In genomic region chrX:16867947-16868346, GRCh38 we compare ENCODE assay signal across 12 cellular contexts. TPM values are rescaled to one million over a fixed set of nuclear protein-coding genes. Genes with fewer than 3 reads are reported as not detected.
A peak's percentile ranks its signal among the peaks of the same experiment; 100 is the strongest.
DNase-seq lines count a peak whose midpoint lies in the region; ATAC-seq, FAIRE-seq and TF ChIP-seq lines count a peak whose summit lies in the region.
"Had no signal": no experiment of that assay in that cellular context is flagged by ENCODE, and none has a peak within 500 bp of the region (broad histone marks: within the 10 kb centered on the region; RNA-seq: fewer than 3 reads in every experiment).

No MANE protein-coding gene starts in this region.

- H3K27me3 ChIP-seq in GM23338 (ENCODE audit: insufficient read depth), result no peaks in the 10 kb centered on the region
- H3K27me3 ChIP-seq in iPS-18a (ENCODE audit: control insufficient read depth, insufficient read depth, low read length), result no peaks in the 10 kb centered on the region

- CTCF ChIA-PET in A549 (lab: Yijun Ruan, JAX), result interaction anchor here (1.1 to 2.0 kb wide), 3 partner anchors 14 to 179 kb away, joined by 3 to 9 read pairs (median 5); no protein-coding TSS in a partner anchor
- CTCF ChIA-PET in activated CD8-positive, alpha-beta T cell treated with anti-CD3 and anti-CD28 coated beads for 36 hours (lab: Charles Lee), result interaction anchor here (0.6 to 0.9 kb wide), 2 partner anchors 10 to 38 kb away, joined by 4 read pairs; no protein-coding TSS in a partner anchor

- peaks cover 11% of the 10 kb centered on the region; the same call in 1 of the 2 replicates for H3K36me3 ChIP-seq in GM23338 (ENCODE audit: insufficient read depth)
- H3K36me3 ChIP-seq in iPS-18a (ENCODE audit: control insufficient read depth, low read depth, low read length), result peaks cover 33% of the 10 kb centered on the region
- H3K36me3 ChIP-seq in mucosa of descending colon (ENCODE audit: low read depth), result no peaks in the 10 kb centered on the region
- H3K36me3 ChIP-seq: pancreas had no signal

- H3K27me3 Mint-ChIP-seq in GM23338 (ENCODE audit: insufficient read depth, low read depth, poor library complexity), result peaks cover 4% of the 10 kb centered on the region
- H3K27me3 Mint-ChIP-seq in activated CD8-positive, alpha-beta T cell treated with anti-CD3 and anti-CD28 coated beads for 36 hours, result no peaks in the 10 kb centered on the region

- no peak for FAIRE-seq in A549 (lab: Jason Lieb, UNC)
- FAIRE-seq: D721Med, pancreas had no signal

- TF ChIP-seq RAD21 in A549 (conservative IDR thresholded peaks at IDR 0.05 in 1 of 2, IDR thresholded peaks at IDR 0.05 in 1 of 2), result no peak

- H4K20me1 ChIP-seq in GM23338 (replicated peaks; ENCODE audit: insufficient read depth), result peaks cover 27% of the 10 kb centered on the region

- WGBS in A549 (ENCODE audit: missing lambda C conversion rate), result 91% methylated on average over 6 of the region's 6 CpGs

- TF ChIP-seq EP300 in A549 (IDR thresholded peaks at IDR 0.05), result no peak

- H3K27ac Mint-ChIP-seq in GM23338, result no peak overlapping the region
- peak overlapping the region; percentile 59 for H3K27ac Mint-ChIP-seq in activated CD8-positive, alpha-beta T cell treated with anti-CD3 and anti-CD28 coated beads for 36 hours

- peaks cover 26% of the 10 kb centered on the region for H3K4me1 Mint-ChIP-seq in GM23338
- peaks cover 28% of the 10 kb centered on the region for H3K4me1 Mint-ChIP-seq in activated CD8-positive, alpha-beta T cell treated with anti-CD3 and anti-CD28 coated beads for 36 hours (ENCODE audit: low read depth)

- H3K36me3 Mint-ChIP-seq in GM23338 (ENCODE audit: low read depth), result peaks cover 44% of the 10 kb centered on the region
- peaks cover 33% of the 10 kb centered on the region for H3K36me3 Mint-ChIP-seq in activated CD8-positive, alpha-beta T cell treated with anti-CD3 and anti-CD28 coated beads for 36 hours (ENCODE audit: low read depth)

- H3K4me3 ChIP-seq in A549 (peak overlapping the region; percentile 81; the same call in 1 of the 3 replicates), GM23338 (peak overlapping the region; percentile 79; the same call in 1 of the 2 replicates), iPS-18a (ENCODE audit: low read length) (peak overlapping the region; percentile 98), mucosa of descending colon (no peak overlapping the region)

- peaks cover 66% of the 10 kb centered on the region for H3K79me2 ChIP-seq in GM23338 (replicated peaks; ENCODE audit: insufficient read depth)

- POLR2A ChIA-PET in A549 (lab: Yijun Ruan, JAX), result no interaction called here
- POLR2A ChIA-PET in activated CD8-positive, alpha-beta T cell treated with anti-CD3 and anti-CD28 coated beads for 36 hours (lab: Charles Lee), result interaction anchor here (0.7 to 1.1 kb wide), 3 partner anchors 11 to 28 kb away, joined by 3 to 4 read pairs (median 3); no protein-coding TSS in a partner anchor

- no peaks in the 10 kb centered on the region for H3K9me2 ChIP-seq in GM23338 (ENCODE audit: insufficient read depth)

- peaks cover 20% of the 10 kb centered on the region for H3K4me1 ChIP-seq in A549
- H3K4me1 ChIP-seq in GM23338 (ENCODE audit: insufficient read depth), result peaks cover 11% of the 10 kb centered on the region
- peaks cover 21% of the 10 kb centered on the region for H3K4me1 ChIP-seq in iPS-18a (ENCODE audit: control insufficient read depth, low read depth, low read length)
- H3K4me1 ChIP-seq in mucosa of descending colon (ENCODE audit: low read depth), result peaks cover 9% of the 10 kb centered on the region

- H3K4me3 Mint-ChIP-seq in GM23338, result peak overlapping the region; percentile 89
- H3K4me3 Mint-ChIP-seq in activated CD8-positive, alpha-beta T cell treated with anti-CD3 and anti-CD28 coated beads for 36 hours, result peak overlapping the region; percentile 96

- no peak for TF ChIP-seq POLR2A in A549 (IDR thresholded peaks at IDR 0.05; ENCODE audit: low read length)

- DNase-seq in A549 (ENCODE audit: low read depth in 1 of 2, low spot score in 1 of 2) (no peak), GM23338 (ENCODE audit: low spot score) (no peak), NCI-H526 (lab: John Stamatoyannopoulos, UW) (no peak), NCI-H2171 treated with DMSO at 0.1 percent for 48 hours (lab: John Stamatoyannopoulos, UW) (no peak), mucosa of descending colon (no peak)
- DNase-seq in activated CD8-positive, alpha-beta T cell treated with anti-CD3 and anti-CD28 coated beads for 36 hours, result no peak
- DNase-seq: dorsolateral prefrontal cortex, pancreas, SHP77 had no signal

- H3K4me2 ChIP-seq in A549 (peak overlapping the region; percentile 92), GM23338 (peak overlapping the region; percentile 87; the same call in 1 of the 2 replicates)

- ATAC-seq in A549, result no peak
- no peak for ATAC-seq in GM23338
- ATAC-seq in activated CD8-positive, alpha-beta T cell treated with anti-CD3 and anti-CD28 coated beads for 36 hours, result no peak
- ATAC-seq in GM19035 (IDR thresholded peaks at IDR 0.05; ENCODE audit: unreplicated experiment), result no peak
- ATAC-seq in mucosa of descending colon, result no peak
- ATAC-seq: pancreas had no signal

- no peak overlapping the region for H2AFZ ChIP-seq in GM23338

- H3K9ac ChIP-seq in iPS-18a (ENCODE audit: low read length), result no peak overlapping the region

- H3K27ac ChIP-seq in A549, result no peak overlapping the region
- H3K27ac ChIP-seq in GM23338 (ENCODE audit: low read depth), result no peak overlapping the region
- H3K27ac ChIP-seq in iPS-18a (ENCODE audit: low read length), result no peak overlapping the region
- H3K27ac ChIP-seq: dorsolateral prefrontal cortex had no signal

- no peaks in the 10 kb centered on the region for H3K9me3 ChIP-seq in A549
- H3K9me3 ChIP-seq in iPS-18a (ENCODE audit: control insufficient read depth, low read depth, low read length), result no peaks in the 10 kb centered on the region
- H3K9me3 ChIP-seq in mucosa of descending colon, result no peaks in the 10 kb centered on the region
- H3K9me3 ChIP-seq: pancreas had no signal

- TF ChIP-seq CTCF in A549 (IDR thresholded peaks at IDR 0.05) (no peak), GM23338 (conservative IDR thresholded peaks at IDR 0.05; ENCODE audit: low read depth in 2 of 2) (no peak), mucosa of descending colon (IDR thresholded peaks at IDR 0.05) (no peak)
- no peak for TF ChIP-seq CTCF in activated CD8-positive, alpha-beta T cell treated with anti-CD3 and anti-CD28 coated beads for 36 hours (IDR thresholded peaks at IDR 0.05)

- intact Hi-C loops in activated CD8-positive, alpha-beta T cell treated with anti-CD3 and anti-CD28 coated beads for 36 hours (cut with micrococcal nuclease), result no loop called here
- intact Hi-C loops in mucosa of descending colon (cut with DNase I, micrococcal nuclease), result no loop called here

- no peaks in the 10 kb centered on the region for H3F3A ChIP-seq in GM23338 (replicated peaks; ENCODE audit: low read depth)

- H3K9me3 Mint-ChIP-seq in GM23338, result no peaks in the 10 kb centered on the region
- H3K9me3 Mint-ChIP-seq in activated CD8-positive, alpha-beta T cell treated with anti-CD3 and anti-CD28 coated beads for 36 hours, result no peaks in the 10 kb centered on the region

TF ChIP-seq in A549, 52 proteins besides CTCF, POLR2A, EP300 and RAD21:
- TF ChIP-seq, protein P1, sequence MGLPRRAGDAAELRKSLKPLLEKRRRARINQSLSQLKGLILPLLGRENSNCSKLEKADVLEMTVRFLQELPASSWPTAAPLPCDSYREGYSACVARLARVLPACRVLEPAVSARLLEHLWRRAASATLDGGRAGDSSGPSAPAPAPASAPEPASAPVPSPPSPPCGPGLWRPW (IDR thresholded peaks at IDR 0.05), result no peak
- TF ChIP-seq CEBPB (IDR thresholded peaks at IDR 0.05), result peak in 1 of 2 experiments; percentile 33; a peak in 1 of 4 replicates

RNA-seq across cellular contexts. Expression of gene RBBP7, which starts 2.2 kb away (rescaled TPM):
- polyA plus RNA-seq in A549 (2011; rRNA removed) (301 and 311 TPM in 2 replicates), A549 (2017; fragmentation: RNase III; extraction: RNeasy Plus Mini Kit Qiagen cat#74134 plus additional on column Dnase treatment) (222 to 232 TPM (median 232 TPM) in 3 replicates), GM23338 (2016; fragmentation: Nextera tagmentation; extraction: Ambion mirVana) (166 and 167 TPM in 2 replicates)
- polyA plus RNA-seq in A549 (2012; cell fraction: cytosol; rRNA removed), result 172 and 177 TPM in 2 replicates
- polyA plus RNA-seq in A549 (2012; cell fraction: nucleus; rRNA removed), result 95.5 and 159 TPM in 2 replicates
- polyA minus RNA-seq in A549 (2011; rRNA and poly(A)+ RNA removed), result 133 TPM in 2 replicates
- 110 and 111 TPM in 2 replicates for total RNA-seq in GM23338 (2014; rRNA removed; shearing (Covaris generic))
- 100 to 1,000 TPM; 197 to 201 TPM for total RNA-seq in activated CD8-positive, alpha-beta T cell treated with anti-CD3 and anti-CD28 coated beads for 36 hours
- 10 to 100 TPM; 72.7 to 94.6 (median 92.0) TPM for total RNA-seq in mucosa of descending colon
